Comparison of ENCODE assay signal across 18 cellular contexts in the genomic region with DNA sequence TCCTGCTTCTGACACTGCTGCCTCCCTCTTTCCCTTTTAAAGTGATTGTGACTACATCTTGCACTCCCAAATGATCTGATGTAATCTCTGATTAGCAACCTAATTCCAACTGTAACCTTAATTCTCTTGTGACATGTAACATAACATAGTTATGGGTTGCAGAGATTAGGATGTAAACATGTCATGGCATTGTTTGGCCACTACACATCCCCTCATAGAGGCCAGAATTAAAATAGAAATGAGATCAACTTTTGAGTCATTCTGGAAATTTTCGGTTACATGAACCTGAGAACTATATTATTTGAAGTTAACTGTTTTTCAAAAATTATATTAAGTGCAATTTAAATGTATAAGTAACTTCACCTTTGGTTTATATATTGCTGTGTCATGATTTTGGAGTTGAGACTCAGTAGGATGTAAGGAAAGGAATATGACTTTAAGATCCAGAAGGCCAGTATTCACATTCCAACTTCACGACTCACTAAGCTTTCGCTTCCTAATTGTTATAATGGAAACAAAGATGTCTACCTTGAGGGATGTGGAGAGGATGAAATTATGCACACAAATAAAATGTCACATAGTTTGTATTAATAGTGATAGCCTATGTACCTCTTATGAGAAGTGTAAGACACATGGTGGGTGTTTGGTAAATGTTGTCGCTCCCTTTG.
"Had no signal": no experiment of that assay in that cellular context is flagged by ENCODE, and none has a peak within 500 bp of the region (broad histone marks: within the 10 kb centered on the region; RNA-seq: fewer than 3 reads in every experiment).

No MANE protein-coding gene starts in this region.

- H3K27ac Mint-ChIP-seq: activated CD4-positive, alpha-beta memory T cell treated with anti-CD3 and anti-CD28 coated beads for 36 hours; dendritic cell treated with granulocyte-macrophage colony-stimulating factor and Interleukin-4, amounts not matched to agents 40 ng/mL and 50 ng/mL, for 4 days; effector memory CD8-positive, alpha-beta T cell; immature natural killer cell; nephron; stimulated activated naive CD8-positive, alpha-beta T cell treated with anti-CD3 and anti-CD28 coated beads, Interleukin-15, amount 100 ng/mL, for 72 hours; T-cell had no signal

- H3K4me3 ChIP-seq: ascending aorta, lung, thoracic aorta had no signal

- ATAC-seq: effector memory CD8-positive, alpha-beta T cell; left colon; stimulated activated naive CD8-positive, alpha-beta T cell treated with anti-CD3 and anti-CD28 coated beads, Interleukin-15, amount 100 ng/mL, for 72 hours; T-cell had no signal

- H3K36me3 ChIP-seq: ascending aorta, thoracic aorta had no signal

- H3K4me1 Mint-ChIP-seq: immature natural killer cell; stimulated activated naive CD8-positive, alpha-beta T cell treated with anti-CD3 and anti-CD28 coated beads, Interleukin-15, amount 100 ng/mL, for 72 hours; T-cell had no signal

- DNase-seq: activated CD4-positive, alpha-beta memory T cell treated with anti-CD3 and anti-CD28 coated beads for 36 hours; activated T-cell treated with anti-CD3 and anti-CD28 coated beads, Interleukin-2, amount 50 U/mL, for 48 hours; central memory CD4-positive, alpha-beta T cell; effector memory CD8-positive, alpha-beta T cell; erythroblast; immature natural killer cell; left colon; stimulated activated CD4-positive, alpha-beta T cell treated with anti-CD3 and anti-CD28 coated beads, Interleukin-15, amount 100 ng/mL, for 24 hours; stimulated activated CD4-positive, alpha-beta T cell treated with anti-CD3 and anti-CD28 coated beads, Interleukin-4, amount 100 ng/mL, for 24 hours; stimulated activated naive CD8-positive, alpha-beta T cell treated with anti-CD3 and anti-CD28 coated beads, Interleukin-15, amount 100 ng/mL, for 72 hours; T-cell; T1000 had no signal

- H3K4me3 Mint-ChIP-seq: activated CD4-positive, alpha-beta memory T cell treated with anti-CD3 and anti-CD28 coated beads for 36 hours; dendritic cell treated with granulocyte-macrophage colony-stimulating factor and Interleukin-4, amounts not matched to agents 40 ng/mL and 50 ng/mL, for 4 days; effector memory CD8-positive, alpha-beta T cell; immature natural killer cell; nephron; stimulated activated naive CD8-positive, alpha-beta T cell treated with anti-CD3 and anti-CD28 coated beads, Interleukin-15, amount 100 ng/mL, for 72 hours; T-cell had no signal

- H3K27me3 Mint-ChIP-seq: activated CD4-positive, alpha-beta memory T cell treated with anti-CD3 and anti-CD28 coated beads for 36 hours; dendritic cell treated with granulocyte-macrophage colony-stimulating factor and Interleukin-4, amounts not matched to agents 40 ng/mL and 50 ng/mL, for 4 days; effector memory CD8-positive, alpha-beta T cell; stimulated activated naive CD8-positive, alpha-beta T cell treated with anti-CD3 and anti-CD28 coated beads, Interleukin-15, amount 100 ng/mL, for 72 hours; T-cell had no signal

- H3K36me3 Mint-ChIP-seq: activated CD4-positive, alpha-beta memory T cell treated with anti-CD3 and anti-CD28 coated beads for 36 hours; immature natural killer cell; T-cell had no signal

- H3K9me3 Mint-ChIP-seq: activated CD4-positive, alpha-beta memory T cell treated with anti-CD3 and anti-CD28 coated beads for 36 hours; dendritic cell treated with granulocyte-macrophage colony-stimulating factor and Interleukin-4, amounts not matched to agents 40 ng/mL and 50 ng/mL, for 4 days; nephron had no signal

- H3K27me3 ChIP-seq: ascending aorta had no signal

- H3K27ac ChIP-seq: ascending aorta, thoracic aorta, VCaP had no signal

- H3K4me1 ChIP-seq: ascending aorta had no signal
